ENCODE assay signal across 29 cellular contexts in genomic region chr10:10492420-10492819, GRCh38.
"Had no signal": no experiment of that assay in that cellular context is flagged by ENCODE, and none has a peak within 500 bp of the region (broad histone marks: within the 10 kb centered on the region; RNA-seq: fewer than 3 reads in every experiment).

No MANE protein-coding gene starts in this region.

- H3K36me3 ChIP-seq: left lung, lower lobe of right lung, pancreas, prostate gland, suprapubic skin, thoracic aorta, tibial artery, upper lobe of right lung had no signal

- H3K36me3 Mint-ChIP-seq: immature natural killer cell; naive thymus-derived CD8-positive, alpha-beta T cell; stimulated activated naive B cell treated with anti-CD40 and anti-IgM and Interleukin-4, amounts not matched to agents 10 μg/mL and 1 μg/mL and 100 μg/mL, for 72 hours had no signal

- H3K27me3 ChIP-seq: left lung, suprapubic skin, tibial artery, upper lobe of right lung had no signal

- H3K27ac Mint-ChIP-seq: immature natural killer cell; naive thymus-derived CD8-positive, alpha-beta T cell; nephron; stimulated activated naive B cell treated with anti-CD40 and anti-IgM and Interleukin-4, amounts not matched to agents 10 μg/mL and 1 μg/mL and 100 μg/mL, for 72 hours; stimulated activated naive CD8-positive, alpha-beta T cell treated with anti-CD3 and anti-CD28 coated beads, Interleukin-15, Interleukin-2, amounts not matched to agents 100 ng/mL and 50 ng/mL, for 24 hours had no signal

- H3K9me3 ChIP-seq: left lung, lower lobe of right lung, pancreas, prostate gland, suprapubic skin, thoracic aorta, tibial artery, upper lobe of right lung had no signal

- H3K4me1 Mint-ChIP-seq: immature natural killer cell; naive thymus-derived CD8-positive, alpha-beta T cell; nephron; stimulated activated naive B cell treated with anti-CD40 and anti-IgM and Interleukin-4, amounts not matched to agents 10 μg/mL and 1 μg/mL and 100 μg/mL, for 72 hours had no signal

- H3K4me3 ChIP-seq: left lung, lower lobe of right lung, pancreas, prostate gland, skin epidermis, suprapubic skin, thoracic aorta, tibial artery, upper lobe of right lung had no signal

- ATAC-seq: left colon; left lung; lower lobe of right lung; naive thymus-derived CD8-positive, alpha-beta T cell; pancreas; right cardiac atrium; sciatic nerve; upper lobe of right lung had no signal

- H3K27ac ChIP-seq: left lung, lower lobe of right lung, pancreas, prostate gland, skin epidermis, suprapubic skin, thoracic aorta, tibial artery, upper lobe of right lung had no signal

- H3K4me1 ChIP-seq: left lung, lower lobe of right lung, pancreas, prostate gland, suprapubic skin, upper lobe of right lung had no signal

- DNase-seq: hypothalamus; immature natural killer cell; kidney; left colon; left lung; lower lobe of right lung; mammary epithelial cell; mesenchymal stem cell; naive thymus-derived CD8-positive, alpha-beta T cell; nucleus accumbens; pancreas; posterior cingulate gyrus; retina; right cardiac atrium; stimulated activated CD4-positive, alpha-beta T cell treated with anti-CD3 and anti-CD28 coated beads, Interleukin-12 subunit alpha, Interleukin-12 subunit beta, amount 100 ng/mL, for 4 hours; stimulated activated CD4-positive, alpha-beta T cell treated with anti-CD3 and anti-CD28 coated beads, Interleukin-2, amount 100 ng/mL, for 24 hours; stimulated activated CD4-positive, alpha-beta T cell treated with anti-CD3 and anti-CD28 coated beads, Interleukin-4, amount 100 ng/mL, for 1 hour; stimulated activated naive B cell treated with anti-CD40 and anti-IgM and Interleukin-4, amounts not matched to agents 10 μg/mL and 1 μg/mL and 100 μg/mL, for 72 hours; tibial artery; trophoblast cell; upper lobe of right lung had no signal

- H3K4me3 Mint-ChIP-seq: immature natural killer cell; naive thymus-derived CD8-positive, alpha-beta T cell; nephron; neural crest cell; stimulated activated naive B cell treated with anti-CD40 and anti-IgM and Interleukin-4, amounts not matched to agents 10 μg/mL and 1 μg/mL and 100 μg/mL, for 72 hours; stimulated activated naive CD8-positive, alpha-beta T cell treated with anti-CD3 and anti-CD28 coated beads, Interleukin-15, Interleukin-2, amounts not matched to agents 100 ng/mL and 50 ng/mL, for 24 hours had no signal

- H3K9me3 Mint-ChIP-seq: nephron; stimulated activated naive CD8-positive, alpha-beta T cell treated with anti-CD3 and anti-CD28 coated beads, Interleukin-15, Interleukin-2, amounts not matched to agents 100 ng/mL and 50 ng/mL, for 24 hours had no signal
